ENCODE assay signal across 12 cellular contexts in genomic region chr18:77560334-77560970, GRCh38.
DNase-seq lines count a peak whose midpoint lies in the region; ATAC-seq and TF ChIP-seq lines count a peak whose summit lies in the region.
"Had no signal": no experiment of that assay in that cellular context is flagged by ENCODE, and none has a peak within 500 bp of the region (broad histone marks: within the 10 kb centered on the region; RNA-seq: fewer than 3 reads in every experiment).

No MANE protein-coding gene starts in this region.

- no peak overlapping the region for H3K4me3 Mint-ChIP-seq in activated T-cell treated with anti-CD3 and anti-CD28 coated beads, Interleukin-2, amount 50 U/mL, for 4 hours
- H3K4me3 Mint-ChIP-seq in stimulated activated effector memory CD8-positive, alpha-beta T cell treated with anti-CD3 and anti-CD28 coated beads, Interleukin-12 subunit alpha, Interleukin-12 subunit beta, amount 100 ng/mL, for 72 hours, result no peak overlapping the region
- H3K4me3 Mint-ChIP-seq: B cell had no signal

- intact Hi-C loops in sigmoid colon (cut with DNase I), result no loop called here

- H3K27ac ChIP-seq in sigmoid colon, result no peak overlapping the region
- H3K27ac ChIP-seq: tibial artery had no signal

- H3K36me3 Mint-ChIP-seq in activated T-cell treated with anti-CD3 and anti-CD28 coated beads, Interleukin-2, amount 50 U/mL, for 4 hours (ENCODE audit: insufficient read depth), result no peaks in the 10 kb centered on the region
- H3K36me3 Mint-ChIP-seq in stimulated activated effector memory CD8-positive, alpha-beta T cell treated with anti-CD3 and anti-CD28 coated beads, Interleukin-12 subunit alpha, Interleukin-12 subunit beta, amount 100 ng/mL, for 72 hours, result no peaks in the 10 kb centered on the region

- no peaks in the 10 kb centered on the region for H3K4me1 ChIP-seq in sigmoid colon
- H3K4me1 ChIP-seq: tibial artery had no signal

- H3K4me3 ChIP-seq in sigmoid colon, result no peak overlapping the region
- H3K4me3 ChIP-seq: tibial artery had no signal

- H3K9me3 Mint-ChIP-seq in activated T-cell treated with anti-CD3 and anti-CD28 coated beads, Interleukin-2, amount 50 U/mL, for 4 hours, result no peaks in the 10 kb centered on the region
- no peaks in the 10 kb centered on the region for H3K9me3 Mint-ChIP-seq in stimulated activated effector memory CD8-positive, alpha-beta T cell treated with anti-CD3 and anti-CD28 coated beads, Interleukin-12 subunit alpha, Interleukin-12 subunit beta, amount 100 ng/mL, for 72 hours

- no peak for TF ChIP-seq EP300 in sigmoid colon (IDR thresholded peaks at IDR 0.05)

- TF ChIP-seq CTCF in sigmoid colon (IDR thresholded peaks at IDR 0.05), result no peak

- WGBS in sigmoid colon, 2 donors, result 71 to 81% methylated on average over 3 of the region's 3 CpGs

- H3K9me3 ChIP-seq in sigmoid colon, result no peaks in the 10 kb centered on the region
- H3K9me3 ChIP-seq: tibial artery had no signal

- H3K27me3 Mint-ChIP-seq in activated T-cell treated with anti-CD3 and anti-CD28 coated beads, Interleukin-2, amount 50 U/mL, for 4 hours (ENCODE audit: low read depth), result peaks cover 19% of the 10 kb centered on the region

- DNase-seq in activated T-cell treated with anti-CD3 and anti-CD28 coated beads, Interleukin-2, amount 50 U/mL, for 4 hours, result no peak
- DNase-seq in activated T-cell treated with anti-CD3 and anti-CD28 coated beads, Interleukin-2, amount 50 U/mL, for 48 hours, result no peak
- DNase-seq in stimulated activated effector memory CD8-positive, alpha-beta T cell treated with anti-CD3 and anti-CD28 coated beads, Interleukin-12 subunit alpha, Interleukin-12 subunit beta, amount 100 ng/mL, for 72 hours (ENCODE audit: low spot score in 2 of 2), result no peak
- no peak for DNase-seq in T-helper 9 cell
- DNase-seq in NCI-H82 (lab: John Stamatoyannopoulos, UW), result no peak
- no peak for DNase-seq in sigmoid colon
- DNase-seq: NCI-H510A treated with DMSO at 0.1 percent for 48 hours, small intestine, tibial artery had no signal

- TF ChIP-seq POLR2A in sigmoid colon (IDR thresholded peaks at IDR 0.05), result no peak

- H3K27ac Mint-ChIP-seq in stimulated activated effector memory CD8-positive, alpha-beta T cell treated with anti-CD3 and anti-CD28 coated beads, Interleukin-12 subunit alpha, Interleukin-12 subunit beta, amount 100 ng/mL, for 72 hours, result no peak overlapping the region
- H3K27ac Mint-ChIP-seq: B cell had no signal

- no peaks in the 10 kb centered on the region for H3K36me3 ChIP-seq in sigmoid colon
- H3K36me3 ChIP-seq: tibial artery had no signal

- no peaks in the 10 kb centered on the region for H3K4me1 Mint-ChIP-seq in activated T-cell treated with anti-CD3 and anti-CD28 coated beads, Interleukin-2, amount 50 U/mL, for 4 hours (ENCODE audit: low read depth)
- H3K4me1 Mint-ChIP-seq in stimulated activated effector memory CD8-positive, alpha-beta T cell treated with anti-CD3 and anti-CD28 coated beads, Interleukin-12 subunit alpha, Interleukin-12 subunit beta, amount 100 ng/mL, for 72 hours, result no peaks in the 10 kb centered on the region
- H3K4me1 Mint-ChIP-seq: B cell had no signal

- H3K27me3 ChIP-seq in sigmoid colon, result no peaks in the 10 kb centered on the region
- H3K27me3 ChIP-seq: tibial artery had no signal

- peak; percentile 83 to 89 for ATAC-seq in activated T-cell treated with anti-CD3 and anti-CD28 coated beads, Interleukin-2, amount 50 U/mL, for 4 hours
- ATAC-seq in HG02588 (IDR thresholded peaks at IDR 0.05; ENCODE audit: unreplicated experiment) (peak; percentile 75), HG03575 (IDR thresholded peaks at IDR 0.05; ENCODE audit: extremely low read depth, insufficient number of reproducible peaks, low FRiP score, unreplicated experiment) (peak; percentile 48)
- peak; percentile 87 for ATAC-seq in stimulated activated effector memory CD8-positive, alpha-beta T cell treated with anti-CD3 and anti-CD28 coated beads, Interleukin-12 subunit alpha, Interleukin-12 subunit beta, amount 100 ng/mL, for 72 hours
